4 cellular contexts compared by ENCODE assay signal in the genomic region with DNA sequence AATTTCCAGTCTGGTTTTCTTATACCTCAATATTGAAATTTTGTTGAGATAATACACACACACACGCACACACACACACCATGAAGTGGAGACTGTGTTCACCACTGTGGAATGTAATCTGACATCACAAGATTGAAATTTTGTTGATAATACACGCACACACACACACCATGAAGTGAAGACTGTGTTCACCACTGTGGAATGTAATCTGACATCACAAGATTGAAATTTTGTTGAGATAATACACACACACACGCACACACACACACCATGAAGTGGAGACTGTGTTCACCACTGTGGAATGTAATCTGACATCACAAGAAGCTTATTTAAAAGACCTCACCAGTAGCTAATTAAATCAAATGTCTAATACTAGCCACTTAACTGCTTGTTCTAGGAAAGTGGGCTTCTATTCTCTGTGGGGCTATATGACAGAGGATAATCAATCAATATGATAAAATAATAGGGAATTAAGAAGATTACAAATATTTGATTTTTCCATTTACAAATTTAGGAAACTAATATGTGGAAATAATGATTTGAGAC. TPM values are rescaled to one million over a fixed set of nuclear protein-coding genes. Genes with fewer than 3 reads are reported as not detected.
"Had no signal": no experiment of that assay in that cellular context is flagged by ENCODE, and none has a peak within 500 bp of the region (broad histone marks: within the 10 kb centered on the region; RNA-seq: fewer than 3 reads in every experiment).

No MANE protein-coding gene starts in this region.

RNA-seq across cellular contexts. Expression of a gene that starts 3.9 kb away (rescaled TPM):
- polyA plus RNA-seq: heart left ventricle; naive thymus-derived CD4-positive, alpha-beta T cell; right cardiac atrium; small intestine had no signal

RNA-seq across cellular contexts. Expression of a gene that starts 5.7 kb away (rescaled TPM):
- polyA plus RNA-seq: heart left ventricle; naive thymus-derived CD4-positive, alpha-beta T cell; right cardiac atrium; small intestine had no signal

RNA-seq across cellular contexts. Expression of a gene that starts 18.1 kb away (rescaled TPM):
- polyA plus RNA-seq: heart left ventricle; naive thymus-derived CD4-positive, alpha-beta T cell; right cardiac atrium; small intestine had no signal

RNA-seq across cellular contexts. Expression of a gene that starts 25.8 kb away (rescaled TPM):
- polyA plus RNA-seq: heart left ventricle; naive thymus-derived CD4-positive, alpha-beta T cell; right cardiac atrium; small intestine had no signal
